1 cellular context compared by ENCODE assay signal in the genomic region with DNA sequence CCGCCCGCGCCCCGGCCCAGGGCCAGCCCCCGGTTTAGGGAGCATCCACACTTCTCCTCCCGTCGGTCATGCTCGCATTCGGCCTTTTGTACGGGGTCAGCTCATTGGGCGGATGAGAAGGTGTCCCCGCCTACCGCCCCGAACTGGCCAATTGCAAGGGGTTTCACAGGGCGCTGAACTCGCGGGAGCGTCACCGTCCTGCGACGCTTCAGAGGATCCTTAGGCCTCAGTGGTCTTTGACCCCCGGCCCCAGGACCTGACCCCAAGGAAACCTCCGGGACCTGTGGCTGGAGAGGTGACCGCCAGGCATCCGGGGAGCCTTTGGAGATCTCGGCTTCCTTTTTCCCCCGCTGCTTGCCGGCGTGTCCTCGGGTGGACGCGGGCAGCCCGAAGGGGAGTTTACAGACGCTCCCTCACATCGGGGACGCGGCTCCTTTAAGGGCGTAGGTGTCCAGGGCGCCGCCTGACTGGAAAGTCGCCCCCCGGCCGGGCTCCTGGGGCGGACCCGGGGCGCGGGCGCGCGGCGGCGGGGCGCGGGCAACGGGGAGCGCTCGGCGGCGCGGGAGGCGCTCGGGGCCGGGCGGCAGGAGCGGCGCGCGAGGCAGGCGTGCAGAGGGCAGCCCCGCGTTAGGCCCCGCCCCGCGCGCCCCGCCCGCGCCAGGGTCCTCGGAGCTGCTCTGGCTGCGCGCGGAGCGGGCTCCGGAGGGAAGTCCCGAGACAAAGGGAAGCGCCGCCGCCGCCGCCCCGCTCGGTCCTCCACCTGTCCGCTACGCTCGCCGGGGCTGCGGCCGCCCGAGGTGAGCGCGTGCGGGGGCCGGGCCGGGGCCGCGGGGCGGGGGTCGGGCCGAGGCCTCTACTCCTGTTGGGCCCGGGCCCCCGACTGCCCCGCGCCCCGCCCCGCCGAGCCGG.
A peak's percentile ranks its signal among the peaks of the same experiment; 100 is the strongest.
TF ChIP-seq lines count a peak whose summit lies in the region.

A gene (plus strand): TSS at position 660 of the 909 bp plus-strand sequence. CDS start 4,395 bp downstream, outside the sequence.

TF ChIP-seq in K562, 482 proteins besides CTCF, POLR2A, EP300 and RAD21 (continued from another document):
- TF ChIP-seq, protein P1, sequence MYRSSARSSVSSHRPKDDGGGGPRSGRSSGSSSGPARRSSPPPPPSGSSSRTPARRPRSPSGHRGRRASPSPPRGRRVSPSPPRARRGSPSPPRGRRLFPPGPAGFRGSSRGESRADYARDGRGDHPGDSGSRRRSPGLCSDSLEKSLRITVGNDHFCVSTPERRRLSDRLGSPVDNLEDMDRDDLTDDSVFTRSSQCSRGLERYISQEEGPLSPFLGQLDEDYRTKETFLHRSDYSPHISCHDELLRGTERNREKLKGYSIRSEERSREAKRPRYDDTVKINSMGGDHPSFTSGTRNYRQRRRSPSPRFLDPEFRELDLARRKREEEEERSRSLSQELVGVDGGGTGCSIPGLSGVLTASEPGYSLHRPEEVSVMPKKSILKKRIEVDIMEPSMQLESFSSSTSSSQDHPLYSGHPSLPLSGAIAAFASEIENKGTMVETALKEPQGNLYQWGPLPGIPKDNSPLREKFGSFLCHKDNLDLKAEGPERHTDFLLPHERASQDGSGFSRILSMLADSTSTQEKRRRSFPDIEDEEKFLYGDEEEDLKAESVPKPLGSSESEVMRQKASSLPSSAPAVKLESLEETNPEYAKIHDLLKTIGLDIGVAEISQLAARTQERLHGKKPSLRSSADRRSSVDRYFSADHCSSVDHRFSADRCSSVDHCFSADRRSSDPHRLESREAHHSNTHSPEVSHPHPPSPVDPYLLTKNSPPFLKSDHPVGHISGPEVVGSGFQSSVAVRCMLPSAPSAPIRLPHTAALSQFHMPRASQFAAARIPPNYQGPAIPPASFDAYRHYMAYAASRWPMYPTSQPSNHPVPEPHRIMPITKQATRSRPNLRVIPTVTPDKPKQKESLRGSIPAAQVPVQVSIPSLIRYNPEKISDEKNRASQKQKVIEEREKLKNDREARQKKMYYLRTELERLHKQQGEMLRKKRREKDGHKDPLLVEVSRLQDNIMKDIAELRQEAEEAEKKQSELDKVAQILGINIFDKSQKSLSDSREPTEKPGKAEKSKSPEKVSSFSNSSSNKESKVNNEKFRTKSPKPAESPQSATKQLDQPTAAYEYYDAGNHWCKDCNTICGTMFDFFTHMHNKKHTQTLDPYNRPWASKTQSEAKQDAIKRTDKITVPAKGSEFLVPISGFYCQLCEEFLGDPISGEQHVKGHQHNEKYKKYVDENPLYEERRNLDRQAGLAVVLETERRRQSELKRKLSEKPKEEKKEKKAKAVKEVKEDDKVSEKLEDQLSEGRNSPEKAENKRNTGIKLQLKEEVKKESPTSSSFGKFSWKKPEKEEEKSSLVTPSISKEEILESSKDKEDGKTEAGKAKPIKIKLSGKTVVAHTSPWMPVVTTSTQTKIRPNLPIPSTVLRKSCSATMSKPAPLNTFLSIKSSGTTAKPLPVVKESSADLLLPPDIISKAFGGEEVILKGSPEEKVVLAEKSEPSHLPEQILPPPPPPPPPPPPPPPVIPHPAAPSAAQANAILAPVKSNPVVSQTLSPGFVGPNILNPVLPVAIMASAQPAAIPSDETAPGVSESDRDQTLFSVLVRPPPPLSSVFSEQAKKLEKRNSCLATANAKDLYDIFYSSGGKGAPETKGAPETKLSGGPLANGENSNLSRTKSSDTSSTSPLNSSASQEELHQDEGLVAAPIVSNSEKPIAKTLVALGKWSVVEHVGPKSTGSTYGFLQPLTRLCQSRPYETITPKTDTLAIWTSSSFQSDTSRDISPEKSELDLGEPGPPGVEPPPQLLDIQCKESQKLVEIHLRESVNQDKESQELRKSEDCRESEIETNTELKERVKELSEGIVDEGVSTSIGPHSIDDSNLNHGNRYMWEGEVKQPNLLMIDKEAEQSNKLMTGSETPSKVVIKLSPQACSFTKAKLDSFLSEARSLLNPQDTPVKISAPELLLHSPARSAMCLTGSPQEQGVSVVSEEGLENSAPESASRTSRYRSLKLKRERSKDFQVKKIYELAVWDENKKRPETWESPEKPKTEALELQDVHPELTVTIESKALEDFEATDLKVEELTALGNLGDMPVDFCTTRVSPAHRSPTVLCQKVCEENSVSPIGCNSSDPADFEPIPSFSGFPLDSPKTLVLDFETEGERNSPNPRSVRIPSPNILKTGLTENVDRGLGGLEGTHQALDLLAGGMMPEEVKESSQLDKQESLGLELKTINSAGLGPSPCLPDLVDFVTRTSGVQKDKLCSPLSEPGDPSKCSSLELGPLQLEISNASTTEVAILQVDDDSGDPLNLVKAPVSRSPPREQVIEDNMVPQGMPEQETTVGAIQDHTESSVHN (IDR thresholded peaks at IDR 0.05; ENCODE audit: borderline replicate concordance in 1 of 2, low read depth in 1 of 2) = peak in 1 of 2 experiments; percentile 99; a peak in 2 of 4 replicates
- TF ChIP-seq, protein P2, sequence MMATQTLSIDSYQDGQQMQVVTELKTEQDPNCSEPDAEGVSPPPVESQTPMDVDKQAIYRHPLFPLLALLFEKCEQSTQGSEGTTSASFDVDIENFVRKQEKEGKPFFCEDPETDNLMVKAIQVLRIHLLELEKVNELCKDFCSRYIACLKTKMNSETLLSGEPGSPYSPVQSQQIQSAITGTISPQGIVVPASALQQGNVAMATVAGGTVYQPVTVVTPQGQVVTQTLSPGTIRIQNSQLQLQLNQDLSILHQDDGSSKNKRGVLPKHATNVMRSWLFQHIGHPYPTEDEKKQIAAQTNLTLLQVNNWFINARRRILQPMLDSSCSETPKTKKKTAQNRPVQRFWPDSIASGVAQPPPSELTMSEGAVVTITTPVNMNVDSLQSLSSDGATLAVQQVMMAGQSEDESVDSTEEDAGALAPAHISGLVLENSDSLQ (IDR thresholded peaks at IDR 0.05) = peak; percentile 55; the same call in 1 of the 2 replicates
- TF ChIP-seq ZNF79 (CRISPR knock-in tag; IDR thresholded peaks at IDR 0.05; ENCODE audit: low read depth) (no peak), TBL1XR1 (IDR thresholded peaks at IDR 0.05; ENCODE audit: low read length in 2 of 2) (peak in 1 of 2 experiments; percentile 10; a peak in 1 of 4 replicates), TAL1 (IDR thresholded peaks at IDR 0.05) (0 out of 2 replicates have a peak, but pooled peaks have one; percentile 18), DMBX1 (CRISPR knock-in tag; IDR thresholded peaks at IDR 0.05; ENCODE audit: borderline replicate concordance) (no peak), PHF8 (IDR thresholded peaks at IDR 0.05; ENCODE audit: borderline replicate concordance, low read length) (peak; percentile 61; the same call in 1 of the 2 replicates), ZBTB8A (IDR thresholded peaks at IDR 0.05; ENCODE audit: partially characterized antibody) (no peak)
- TF ChIP-seq, protein P3, sequence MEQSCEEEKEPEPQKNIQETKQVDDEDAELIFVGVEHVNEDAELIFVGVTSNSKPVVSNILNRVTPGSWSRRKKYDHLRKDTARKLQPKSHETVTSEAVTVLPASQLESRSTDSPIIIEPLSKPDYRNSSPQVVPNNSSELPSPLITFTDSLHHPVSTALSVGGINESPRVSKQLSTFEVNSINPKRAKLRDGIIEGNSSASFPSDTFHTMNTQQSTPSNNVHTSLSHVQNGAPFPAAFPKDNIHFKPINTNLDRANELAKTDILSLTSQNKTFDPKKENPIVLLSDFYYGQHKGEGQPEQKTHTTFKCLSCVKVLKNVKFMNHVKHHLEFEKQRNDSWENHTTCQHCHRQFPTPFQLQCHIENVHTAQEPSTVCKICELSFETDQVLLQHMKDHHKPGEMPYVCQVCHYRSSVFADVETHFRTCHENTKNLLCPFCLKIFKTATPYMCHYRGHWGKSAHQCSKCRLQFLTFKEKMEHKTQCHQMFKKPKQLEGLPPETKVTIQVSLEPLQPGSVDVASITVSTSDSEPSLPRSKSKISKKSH (CRISPR knock-in tag; IDR thresholded peaks at IDR 0.05) = no peak
- TF ChIP-seq, protein P4, sequence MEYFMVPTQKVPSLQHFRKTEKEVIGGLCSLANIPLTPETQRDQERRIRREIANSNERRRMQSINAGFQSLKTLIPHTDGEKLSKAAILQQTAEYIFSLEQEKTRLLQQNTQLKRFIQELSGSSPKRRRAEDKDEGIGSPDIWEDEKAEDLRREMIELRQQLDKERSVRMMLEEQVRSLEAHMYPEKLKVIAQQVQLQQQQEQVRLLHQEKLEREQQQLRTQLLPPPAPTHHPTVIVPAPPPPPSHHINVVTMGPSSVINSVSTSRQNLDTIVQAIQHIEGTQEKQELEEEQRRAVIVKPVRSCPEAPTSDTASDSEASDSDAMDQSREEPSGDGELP (CRISPR knock-in tag; IDR thresholded peaks at IDR 0.05; ENCODE audit: borderline replicate concordance) = peak; percentile 78; the same call in 1 of the 2 replicates
- TF ChIP-seq, protein P5, sequence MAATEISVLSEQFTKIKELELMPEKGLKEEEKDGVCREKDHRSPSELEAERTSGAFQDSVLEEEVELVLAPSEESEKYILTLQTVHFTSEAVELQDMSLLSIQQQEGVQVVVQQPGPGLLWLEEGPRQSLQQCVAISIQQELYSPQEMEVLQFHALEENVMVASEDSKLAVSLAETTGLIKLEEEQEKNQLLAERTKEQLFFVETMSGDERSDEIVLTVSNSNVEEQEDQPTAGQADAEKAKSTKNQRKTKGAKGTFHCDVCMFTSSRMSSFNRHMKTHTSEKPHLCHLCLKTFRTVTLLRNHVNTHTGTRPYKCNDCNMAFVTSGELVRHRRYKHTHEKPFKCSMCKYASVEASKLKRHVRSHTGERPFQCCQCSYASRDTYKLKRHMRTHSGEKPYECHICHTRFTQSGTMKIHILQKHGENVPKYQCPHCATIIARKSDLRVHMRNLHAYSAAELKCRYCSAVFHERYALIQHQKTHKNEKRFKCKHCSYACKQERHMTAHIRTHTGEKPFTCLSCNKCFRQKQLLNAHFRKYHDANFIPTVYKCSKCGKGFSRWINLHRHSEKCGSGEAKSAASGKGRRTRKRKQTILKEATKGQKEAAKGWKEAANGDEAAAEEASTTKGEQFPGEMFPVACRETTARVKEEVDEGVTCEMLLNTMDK (IDR thresholded peaks at IDR 0.05; ENCODE audit: borderline replicate concordance, insufficient read depth, low read depth, low read length, poor library complexity, severe bottlenecking) = no peak
TF ChIP-seq in K562: peak in this region for 153.
